Comparison of ENCODE assay signal across 8 cellular contexts in the genomic region with DNA sequence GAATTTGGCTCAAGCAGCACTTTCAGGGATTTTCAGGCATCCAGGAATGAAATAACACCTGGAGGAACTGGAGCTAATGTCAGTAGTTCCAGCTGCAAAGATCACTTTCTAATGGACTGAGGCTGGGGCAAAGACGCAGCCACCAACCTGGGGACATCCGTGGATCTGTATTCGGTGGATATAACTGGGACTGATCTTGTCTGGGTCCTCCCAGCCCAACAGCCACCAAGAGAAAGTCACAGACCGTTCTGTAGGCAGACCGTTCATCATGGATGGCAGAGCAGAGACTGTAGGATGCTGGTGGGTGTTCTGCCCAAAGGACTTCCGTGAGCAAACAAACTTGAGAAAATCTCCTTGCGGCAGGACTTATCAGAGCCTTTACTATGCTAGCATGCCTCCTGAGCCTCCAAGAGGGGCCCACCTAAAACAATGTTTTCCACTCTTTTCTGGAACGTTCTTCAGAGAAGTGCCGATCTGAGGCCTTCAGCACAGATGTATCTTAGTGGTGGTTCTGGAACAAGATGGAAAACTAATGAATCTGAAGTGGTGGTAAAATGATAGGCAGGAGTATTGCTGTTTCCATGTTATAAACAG.
"Had no signal": no experiment of that assay in that cellular context is flagged by ENCODE, and none has a peak within 500 bp of the region (broad histone marks: within the 10 kb centered on the region; RNA-seq: fewer than 3 reads in every experiment).

No MANE protein-coding gene starts in this region.

- DNase-seq: H9, HCEC 1CT, HFFc6 had no signal

- H3K4me3 ChIP-seq: GM23338 had no signal

- H3K27ac ChIP-seq: HL-60 had no signal

- ATAC-seq: GM23338, HepG2 had no signal

- H3K4me2 ChIP-seq: GM23338 had no signal

- H2AFZ ChIP-seq: GM23338 had no signal

- FAIRE-seq: H1, H54, HepG2 had no signal
